ENCODE assay signal across 2 cellular contexts in genomic region chr11:61536676-61537270, GRCh38.
TF ChIP-seq lines count a peak whose summit lies in the region.

No MANE protein-coding gene starts in this region.

TF ChIP-seq in HepG2, 621 proteins besides CTCF, POLR2A, EP300 and RAD21:
- TF ChIP-seq DMTF1 (CRISPR knock-in tag; IDR thresholded peaks at IDR 0.05): no peak
- no peak for TF ChIP-seq SP5 (CRISPR knock-in tag; IDR thresholded peaks at IDR 0.05; ENCODE audit: borderline replicate concordance, low read depth)
- peak; percentile 18; the same call in 1 of the 2 replicates for TF ChIP-seq STAG1 (CRISPR knock-in tag; IDR thresholded peaks at IDR 0.05)

TF ChIP-seq in SK-N-SH, 30 proteins besides CTCF, POLR2A, EP300 and RAD21:
- TF ChIP-seq MXI1 (IDR thresholded peaks at IDR 0.05; ENCODE audit: low read depth, low read length): peak; percentile 32; the same call in 1 of the 2 replicates
- TF ChIP-seq FOXJ3 (CRISPR knock-in tag; IDR thresholded peaks at IDR 0.05): peak; percentile 71; the same call in 1 of the 2 replicates
- TF ChIP-seq CHD2 (IDR thresholded peaks at IDR 0.05; ENCODE audit: low read length, partially characterized antibody): peak; percentile 65
- no peak for TF ChIP-seq MEF2A (IDR thresholded peaks at IDR 0.05; ENCODE audit: borderline replicate concordance, low read depth)
- TF ChIP-seq GATA2 (CRISPR knock-in tag; IDR thresholded peaks at IDR 0.05): peak; percentile 61
- TF ChIP-seq TCF12 (IDR thresholded peaks at IDR 0.05): peak; percentile 28
- peak; percentile 85; the same call in 1 of the 2 replicates for TF ChIP-seq RCOR1 (IDR thresholded peaks at IDR 0.05; ENCODE audit: low read length)
- no peak for TF ChIP-seq TEAD4 (IDR thresholded peaks at IDR 0.05; ENCODE audit: borderline replicate concordance, insufficient read depth)
